ENCODE assay signal across 8 cellular contexts in genomic region chr15:41331281-41331680, GRCh38. TPM values are rescaled to one million over a fixed set of nuclear protein-coding genes. Genes with fewer than 3 reads are reported as not detected.
A peak's percentile ranks its signal among the peaks of the same experiment; 100 is the strongest.
DNase-seq lines count a peak whose midpoint lies in the region; ATAC-seq lines count a peak whose summit lies in the region.
"Had no signal": no experiment of that assay in that cellular context is flagged by ENCODE, and none has a peak within 500 bp of the region (broad histone marks: within the 10 kb centered on the region; RNA-seq: fewer than 3 reads in every experiment).

No MANE protein-coding gene starts in this region.

- H3K79me2 ChIP-seq in GM23248 (ENCODE audit: insufficient read depth), result peaks cover 34% of the 10 kb centered on the region

- peak overlapping the region; percentile 84 for H3K9ac ChIP-seq in GM23248
- no peak overlapping the region for H3K9ac ChIP-seq in endocrine pancreas (ENCODE audit: control insufficient read depth, insufficient read depth, low read length)
- H3K9ac ChIP-seq in rectal smooth muscle tissue (ENCODE audit: low read length), result no peak overlapping the region

- no peaks in the 10 kb centered on the region for H3K4me1 ChIP-seq in GM23248 (ENCODE audit: insufficient read depth)
- H3K4me1 ChIP-seq in endocrine pancreas (ENCODE audit: control insufficient read depth, insufficient read depth, low read length), result no peaks in the 10 kb centered on the region
- H3K4me1 ChIP-seq in rectal smooth muscle tissue (ENCODE audit: control insufficient read depth, insufficient read depth, low read length), result peaks cover 3% of the 10 kb centered on the region

- H3K4me2 ChIP-seq in GM23248 (ENCODE audit: unreplicated experiment), result peak overlapping the region; percentile 74

- WGBS in GM23248 (ENCODE audit: low coverage in 1 of 2, low lambda C conversion rate in 2 of 2, missing lambda C conversion rate in 2 of 2), 2 experiments, result 65 to 66% methylated on average over 6 of the region's 6 CpGs

- in situ Hi-C loops in GM23248 (cut with MboI), result no loop called here

- H3K27me3 ChIP-seq in GM23248 (replicated peaks; ENCODE audit: insufficient read depth) (no peaks in the 10 kb centered on the region), endocrine pancreas (ENCODE audit: control insufficient read depth, insufficient read depth, low read length) (no peaks in the 10 kb centered on the region), rectal smooth muscle tissue (ENCODE audit: control insufficient read depth, insufficient read depth, low read length) (no peaks in the 10 kb centered on the region)
- H3K27me3 ChIP-seq: stomach had no signal

- H3K9me2 ChIP-seq in GM23248 (ENCODE audit: insufficient read depth), result no peaks in the 10 kb centered on the region

- H3K27ac ChIP-seq in GM23248 (no peak overlapping the region), rectal smooth muscle tissue (ENCODE audit: low read depth, low read length) (no peak overlapping the region)

- no peak for ATAC-seq in GM18498 (IDR thresholded peaks at IDR 0.05; ENCODE audit: unreplicated experiment)

- H4K20me1 ChIP-seq in GM23248 (ENCODE audit: insufficient read depth), result no peaks in the 10 kb centered on the region

- peak overlapping the region; percentile 100 for H2AFZ ChIP-seq in GM23248

- H3K9me3 ChIP-seq in GM23248 (ENCODE audit: low read depth), result no peaks in the 10 kb centered on the region
- no peaks in the 10 kb centered on the region for H3K9me3 ChIP-seq in endocrine pancreas (ENCODE audit: control insufficient read depth, low read length)
- H3K9me3 ChIP-seq: stomach had no signal

- DNase-seq in GM23248, result no peak
- peak; percentile 23 for DNase-seq in NCI-H82 (lab: John Stamatoyannopoulos, UW)
- no peak for DNase-seq in dermis blood vessel endothelial cell
- DNase-seq in NCI-H774 (lab: John Stamatoyannopoulos, UW), result no peak

- H3K4me3 ChIP-seq in GM23248, result peak overlapping the region; percentile 98
- peak overlapping the region; percentile 82 for H3K4me3 ChIP-seq in endocrine pancreas (ENCODE audit: control insufficient read depth, insufficient read depth, low read length)
- H3K4me3 ChIP-seq in rectal smooth muscle tissue (ENCODE audit: low read length), result peak overlapping the region; percentile 88

- peaks cover 9% of the 10 kb centered on the region for H3F3A ChIP-seq in GM23248 (ENCODE audit: insufficient read depth)

- H3K36me3 ChIP-seq in GM23248 (ENCODE audit: low read depth) (no peaks in the 10 kb centered on the region), endocrine pancreas (ENCODE audit: control insufficient read depth, insufficient read depth, low read length) (no peaks in the 10 kb centered on the region), rectal smooth muscle tissue (ENCODE audit: control insufficient read depth, insufficient read depth, low read length) (no peaks in the 10 kb centered on the region)
- H3K36me3 ChIP-seq: stomach had no signal

RNA-seq across cellular contexts. Expression of gene OIP5, which starts 1.1 kb away (rescaled TPM):
- total RNA-seq in GM23248 (2014; rRNA removed; shearing (Covaris generic)), result 2.3 and 7.3 TPM in 2 replicates
- polyA plus RNA-seq in GM23248 (2016; fragmentation: Nextera tagmentation; extraction: Ambion mirVana), result 7.8 and 8.6 TPM in 2 replicates
- total RNA-seq in dermis blood vessel endothelial cell, result 3.6 and 14.1 TPM in 2 replicates

RNA-seq across cellular contexts. Expression of gene NUSAP1, which starts 1.4 kb away (rescaled TPM):
- 33.3 and 77.9 TPM in 2 replicates for total RNA-seq in GM23248 (2014; rRNA removed; shearing (Covaris generic))
- 43.1 and 47.1 TPM in 2 replicates for polyA plus RNA-seq in GM23248 (2016; fragmentation: Nextera tagmentation; extraction: Ambion mirVana)
- 39.0 and 113 TPM in 2 replicates for total RNA-seq in dermis blood vessel endothelial cell
